1 cellular context compared by ENCODE assay signal in the genomic region with DNA sequence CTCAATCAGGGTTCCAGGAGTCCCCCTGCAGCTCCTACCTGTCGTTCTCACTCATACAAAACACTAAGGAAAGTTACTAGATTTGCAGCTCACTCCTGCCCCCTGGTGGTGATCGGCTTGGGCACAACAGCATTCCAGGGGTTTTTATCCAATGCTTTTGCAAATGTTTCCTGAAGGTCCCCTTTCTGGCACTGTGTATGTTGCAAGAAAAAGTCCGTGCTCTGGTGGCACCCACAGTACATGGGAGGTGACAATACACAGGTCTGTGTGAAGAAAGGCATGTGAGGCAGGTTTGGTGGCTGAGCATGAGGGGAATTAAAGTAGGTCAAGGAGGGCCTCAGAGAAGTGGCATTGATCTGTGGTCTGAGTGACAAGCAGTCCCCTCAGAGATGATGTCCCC.
A peak's percentile ranks its signal among the peaks of the same experiment; 100 is the strongest.
TF ChIP-seq lines count a peak whose summit lies in the region.

No MANE protein-coding gene starts in this region.

TF ChIP-seq in HepG2, 621 proteins besides CTCF, POLR2A, EP300 and RAD21 (continues in another document):
- TF ChIP-seq REST (IDR thresholded peaks at IDR 0.05; ENCODE audit: borderline replicate concordance in 1 of 2, low read depth in 1 of 2, low read length in 2 of 2) (no peak), TAF1 (CRISPR knock-in tag; IDR thresholded peaks at IDR 0.05) (no peak), POLR2AphosphoS2 (IDR thresholded peaks at IDR 0.05; ENCODE audit: low read depth, low read length) (no peak), PHF8 (CRISPR knock-in tag; IDR thresholded peaks at IDR 0.05) (no peak), KDM2A (CRISPR knock-in tag; IDR thresholded peaks at IDR 0.05; ENCODE audit: borderline replicate concordance, low read depth) (no peak), ZNF572 (CRISPR knock-in tag; IDR thresholded peaks at IDR 0.05) (no peak), MTF1 (CRISPR knock-in tag; IDR thresholded peaks at IDR 0.05) (no peak), ZNF329 (CRISPR knock-in tag; IDR thresholded peaks at IDR 0.05; ENCODE audit: low read depth) (no peak), ZSCAN30 (CRISPR knock-in tag; IDR thresholded peaks at IDR 0.05) (no peak), ZBTB1 (CRISPR knock-in tag; IDR thresholded peaks at IDR 0.05; ENCODE audit: borderline replicate concordance) (no peak), ZNF580 (CRISPR knock-in tag; IDR thresholded peaks at IDR 0.05; ENCODE audit: borderline replicate concordance, low read depth) (peak; percentile 67; the same call in 1 of the 2 replicates), HNF4G (IDR thresholded peaks at IDR 0.05; ENCODE audit: borderline replicate concordance, low read depth, low read length) (no peak), HNF4G (CRISPR knock-in tag; IDR thresholded peaks at IDR 0.05; ENCODE audit: borderline replicate concordance, low read depth) (no peak), ZNF574 (CRISPR knock-in tag; IDR thresholded peaks at IDR 0.05) (no peak), CEBPB (IDR thresholded peaks at IDR 0.05; ENCODE audit: borderline replicate concordance, low read depth, low read length) (peak; percentile 67; the same call in 1 of the 2 replicates), ZNF800 (CRISPR knock-in tag; IDR thresholded peaks at IDR 0.05) (no peak), ZFX (CRISPR knock-in tag; IDR thresholded peaks at IDR 0.05; ENCODE audit: low read depth) (no peak), DDIT3 (CRISPR knock-in tag; IDR thresholded peaks at IDR 0.05) (no peak), ZNF136 (CRISPR knock-in tag; IDR thresholded peaks at IDR 0.05; ENCODE audit: low read depth) (no peak), ZNF383 (CRISPR knock-in tag; IDR thresholded peaks at IDR 0.05; ENCODE audit: borderline replicate concordance) (no peak), ZNF143 (CRISPR knock-in tag; IDR thresholded peaks at IDR 0.05) (no peak), FOXO1 (CRISPR knock-in tag; IDR thresholded peaks at IDR 0.05) (no peak), TCF7 (IDR thresholded peaks at IDR 0.05; ENCODE audit: low read depth) (no peak), SOX5 (CRISPR knock-in tag; IDR thresholded peaks at IDR 0.05; ENCODE audit: borderline replicate concordance) (peak; percentile 15; the same call in 1 of the 2 replicates), NR2F6 (IDR thresholded peaks at IDR 0.05) (no peak), NR2F6 (CRISPR knock-in tag; IDR thresholded peaks at IDR 0.05) (no peak), IKZF1 (IDR thresholded peaks at IDR 0.05) (no peak), ZNF775 (CRISPR knock-in tag; IDR thresholded peaks at IDR 0.05; ENCODE audit: borderline replicate concordance) (no peak), ZNF777 (CRISPR knock-in tag; IDR thresholded peaks at IDR 0.05) (no peak), RARG (CRISPR knock-in tag; IDR thresholded peaks at IDR 0.05; ENCODE audit: low read depth) (no peak), DMAP1 (CRISPR knock-in tag; IDR thresholded peaks at IDR 0.05) (no peak), ZNF616 (CRISPR knock-in tag; IDR thresholded peaks at IDR 0.05; ENCODE audit: low read depth) (no peak), YEATS2 (CRISPR knock-in tag; IDR thresholded peaks at IDR 0.05; ENCODE audit: borderline replicate concordance) (no peak), MBNL3 (CRISPR knock-in tag; conservative IDR thresholded peaks at IDR 0.05) (no peak), ZC3H13 (CRISPR knock-in tag; IDR thresholded peaks at IDR 0.05) (peak; percentile 72; the same call in 1 of the 2 replicates), HMG20A (CRISPR knock-in tag; IDR thresholded peaks at IDR 0.05; ENCODE audit: borderline replicate concordance) (no peak), ZSCAN20 (CRISPR knock-in tag; IDR thresholded peaks at IDR 0.05; ENCODE audit: borderline replicate concordance) (no peak), ZNF20 (CRISPR knock-in tag; IDR thresholded peaks at IDR 0.05) (no peak), ZNF782 (CRISPR knock-in tag; IDR thresholded peaks at IDR 0.05; ENCODE audit: borderline replicate concordance) (no peak), ZNF543 (CRISPR knock-in tag; IDR thresholded peaks at IDR 0.05) (no peak), MTA1 (CRISPR knock-in tag; IDR thresholded peaks at IDR 0.05; ENCODE audit: borderline replicate concordance) (no peak), UBTF (CRISPR knock-in tag; IDR thresholded peaks at IDR 0.05) (no peak), ZNF160 (CRISPR knock-in tag; IDR thresholded peaks at IDR 0.05) (no peak), GTF2F1 (IDR thresholded peaks at IDR 0.05; ENCODE audit: low read length) (no peak)
- TF ChIP-seq, protein P1, sequence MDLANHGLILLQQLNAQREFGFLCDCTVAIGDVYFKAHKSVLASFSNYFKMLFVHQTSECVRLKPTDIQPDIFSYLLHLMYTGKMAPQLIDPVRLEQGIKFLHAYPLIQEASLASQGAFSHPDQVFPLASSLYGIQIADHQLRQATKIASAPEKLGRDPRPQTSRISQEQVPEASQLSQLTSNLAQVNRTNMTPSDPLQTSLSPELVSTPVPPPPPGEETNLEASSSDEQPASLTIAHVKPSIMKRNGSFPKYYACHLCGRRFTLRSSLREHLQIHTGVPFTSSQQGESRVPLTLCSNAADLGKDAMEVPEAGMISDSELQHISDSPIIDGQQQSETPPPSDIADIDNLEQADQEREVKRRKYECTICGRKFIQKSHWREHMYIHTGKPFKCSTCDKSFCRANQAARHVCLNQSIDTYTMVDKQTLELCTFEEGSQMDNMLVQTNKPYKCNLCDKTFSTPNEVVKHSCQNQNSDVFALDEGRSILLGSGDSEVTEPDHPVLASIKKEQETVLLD (CRISPR knock-in tag; IDR thresholded peaks at IDR 0.05; ENCODE audit: low read depth) = 0 out of 2 replicates have a peak, but pooled peaks have one; percentile 24
- TF ChIP-seq, protein P2, sequence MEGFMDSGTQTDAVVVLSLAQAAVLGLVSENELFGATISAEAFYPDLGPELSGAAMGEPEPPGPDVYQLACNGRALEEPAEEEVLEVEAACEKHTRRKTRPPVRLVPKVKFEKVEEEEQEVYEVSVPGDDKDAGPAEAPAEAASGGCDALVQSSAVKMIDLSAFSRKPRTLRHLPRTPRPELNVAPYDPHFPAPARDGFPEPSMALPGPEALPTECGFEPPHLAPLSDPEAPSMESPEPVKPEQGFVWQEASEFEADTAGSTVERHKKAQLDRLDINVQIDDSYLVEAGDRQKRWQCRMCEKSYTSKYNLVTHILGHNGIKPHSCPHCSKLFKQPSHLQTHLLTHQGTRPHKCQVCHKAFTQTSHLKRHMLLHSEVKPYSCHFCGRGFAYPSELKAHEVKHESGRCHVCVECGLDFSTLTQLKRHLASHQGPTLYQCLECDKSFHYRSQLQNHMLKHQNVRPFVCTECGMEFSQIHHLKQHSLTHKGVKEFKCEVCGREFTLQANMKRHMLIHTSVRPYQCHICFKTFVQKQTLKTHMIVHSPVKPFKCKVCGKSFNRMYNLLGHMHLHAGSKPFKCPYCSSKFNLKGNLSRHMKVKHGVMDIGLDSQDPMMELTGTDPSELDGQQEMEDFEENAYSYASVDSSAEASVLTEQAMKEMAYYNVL (CRISPR knock-in tag; IDR thresholded peaks at IDR 0.05; ENCODE audit: borderline replicate concordance) = peak; percentile 19; the same call in 1 of the 2 replicates
- TF ChIP-seq, protein P3, sequence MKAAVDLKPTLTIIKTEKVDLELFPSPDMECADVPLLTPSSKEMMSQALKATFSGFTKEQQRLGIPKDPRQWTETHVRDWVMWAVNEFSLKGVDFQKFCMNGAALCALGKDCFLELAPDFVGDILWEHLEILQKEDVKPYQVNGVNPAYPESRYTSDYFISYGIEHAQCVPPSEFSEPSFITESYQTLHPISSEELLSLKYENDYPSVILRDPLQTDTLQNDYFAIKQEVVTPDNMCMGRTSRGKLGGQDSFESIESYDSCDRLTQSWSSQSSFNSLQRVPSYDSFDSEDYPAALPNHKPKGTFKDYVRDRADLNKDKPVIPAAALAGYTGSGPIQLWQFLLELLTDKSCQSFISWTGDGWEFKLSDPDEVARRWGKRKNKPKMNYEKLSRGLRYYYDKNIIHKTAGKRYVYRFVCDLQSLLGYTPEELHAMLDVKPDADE (CRISPR knock-in tag; IDR thresholded peaks at IDR 0.05) = no peak
- TF ChIP-seq, protein P4, sequence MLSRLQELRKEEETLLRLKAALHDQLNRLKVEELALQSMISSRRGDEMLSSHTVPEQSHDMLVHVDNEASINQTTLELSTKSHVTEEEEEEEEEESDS (CRISPR knock-in tag; IDR thresholded peaks at IDR 0.05; ENCODE audit: borderline replicate concordance) = no peak
